14 cellular contexts compared by ENCODE assay signal in the genomic region with DNA sequence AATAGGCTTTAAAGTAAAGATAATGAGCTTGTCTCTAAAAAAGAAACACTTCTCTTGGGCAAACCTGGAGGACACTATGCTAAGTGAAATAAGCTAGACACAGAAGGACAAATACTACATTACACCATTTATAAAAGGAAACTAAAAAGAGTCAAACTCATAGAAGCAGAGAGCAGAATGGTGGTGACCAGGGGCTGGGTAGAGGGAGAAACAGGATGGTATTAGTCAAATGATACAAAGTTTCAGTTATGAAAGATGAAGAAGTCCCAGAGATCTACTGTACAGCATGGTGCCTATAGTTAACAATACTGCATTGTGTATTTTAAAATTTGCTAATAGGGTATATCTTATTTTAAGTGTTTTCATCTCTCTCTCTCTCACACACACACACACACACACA. TPM values are rescaled to one million over a fixed set of nuclear protein-coding genes. Genes with fewer than 3 reads are reported as not detected.
DNase-seq lines count a peak whose midpoint lies in the region; ATAC-seq and TF ChIP-seq lines count a peak whose summit lies in the region.
"Had no signal": no experiment of that assay in that cellular context is flagged by ENCODE, and none has a peak within 500 bp of the region (broad histone marks: within the 10 kb centered on the region; RNA-seq: fewer than 3 reads in every experiment).

No MANE protein-coding gene starts in this region.

- DNase-seq in cardiac septum (ENCODE audit: low spot score): no peak
- no peak for DNase-seq in SKM-1 treated with dmso at 0.1 percent for 144 hours (lab: John Stamatoyannopoulos, UW; ENCODE audit: unreplicated experiment)
- DNase-seq in erythroblast (lab: John Stamatoyannopoulos, UW): no peak
- no peak for DNase-seq in NCI-H146 (lab: John Stamatoyannopoulos, UW)
- DNase-seq: activated B cell treated with CpG ODN at 0.5 μM for 24 hours; NCI-H1694; stimulated activated CD4-positive, alpha-beta T cell treated with anti-CD3 and anti-CD28 coated beads, Interleukin-12 subunit alpha, Interleukin-12 subunit beta, amount 100 ng/mL, for 4 hours; stimulated activated naive CD4-positive, alpha-beta T cell had no signal

- peaks cover 49% of the 10 kb centered on the region for H3K4me1 ChIP-seq in OCI-LY3 (ENCODE audit: low read length)

- peaks cover 5% of the 10 kb centered on the region for H3K36me3 ChIP-seq in OCI-LY3 (replicated peaks; ENCODE audit: low read depth, low read length)

- H3K9me3 ChIP-seq in OCI-LY3 (ENCODE audit: insufficient read depth, low read length): no peaks in the 10 kb centered on the region

- ATAC-seq in GM18511 (IDR thresholded peaks at IDR 0.05; ENCODE audit: unreplicated experiment): peak; percentile 73
- peak; percentile 65 for ATAC-seq in GM19463 (IDR thresholded peaks at IDR 0.05; ENCODE audit: unreplicated experiment)
- peak; percentile 74 for ATAC-seq in HG02943 (IDR thresholded peaks at IDR 0.05; ENCODE audit: low read depth, unreplicated experiment)
- ATAC-seq: Right ventricle myocardium inferior had no signal

- no peak overlapping the region for H2AFZ ChIP-seq in OCI-LY3 (ENCODE audit: low read depth, low read length)

- H3K27me3 ChIP-seq in OCI-LY3 (ENCODE audit: low read depth, low read length): no peaks in the 10 kb centered on the region

- peaks cover 68% of the 10 kb centered on the region for H3K79me2 ChIP-seq in OCI-LY3 (ENCODE audit: low read length)

- TF ChIP-seq POLR2A in erythroblast (IDR thresholded peaks at IDR 0.05; ENCODE audit: low read length): no peak

- H3K9ac ChIP-seq in OCI-LY3 (ENCODE audit: low read length): no peak overlapping the region

- peak overlapping the region; percentile 57 for H3K4me2 ChIP-seq in OCI-LY3 (ENCODE audit: low read length)

- intact Hi-C loops in cardiac septum (cut with DNase I): no loop called here

- no peak overlapping the region for H3K27ac ChIP-seq in OCI-LY3 (ENCODE audit: low read length)
- H3K27ac ChIP-seq: C4-2B had no signal

- no peak overlapping the region for H3K4me3 ChIP-seq in OCI-LY3 (ENCODE audit: low read length)

- no peak for TF ChIP-seq CTCF in OCI-LY3 (IDR thresholded peaks at IDR 0.05; ENCODE audit: low read depth, low read length)

- H4K20me1 ChIP-seq in OCI-LY3 (ENCODE audit: insufficient read depth, low read length): peaks cover 76% of the 10 kb centered on the region

RNA-seq across cellular contexts. Expression of a gene that starts 28.5 kb away (rescaled TPM):
- 49.4 TPM for total RNA-seq in cardiac septum
